Comparison of ENCODE assay signal across 1 cellular context in genomic region chr2:38601463-38602135, GRCh38.
TF ChIP-seq lines count a peak whose summit lies in the region.

No MANE protein-coding gene starts in this region.

TF ChIP-seq in HCT116, 20 proteins besides CTCF, POLR2A, EP300 and RAD21 (continued from another document):
- TF ChIP-seq REST (IDR thresholded peaks at IDR 0.05; ENCODE audit: low read depth) (no peak), ZFX (IDR thresholded peaks at IDR 0.05) (no peak), SRF (IDR thresholded peaks at IDR 0.05; ENCODE audit: low read depth) (no peak), ZBTB33 (IDR thresholded peaks at IDR 0.05; ENCODE audit: extremely low read depth, insufficient replicate concordance, low read length) (no peak), ATF3 (IDR thresholded peaks at IDR 0.05) (no peak), ELF1 (IDR thresholded peaks at IDR 0.05; ENCODE audit: borderline replicate concordance, low read depth) (no peak), CBX3 (IDR thresholded peaks at IDR 0.05; ENCODE audit: low read depth) (no peak), POLR2AphosphoS5 (IDR thresholded peaks at IDR 0.05; ENCODE audit: low read depth, low read length) (no peak), FOSL1 (IDR thresholded peaks at IDR 0.05; ENCODE audit: low read depth) (no peak), SP1 (IDR thresholded peaks at IDR 0.05; ENCODE audit: low read depth) (no peak), YY1 (IDR thresholded peaks at IDR 0.05; ENCODE audit: extremely low read depth, insufficient replicate concordance, low read depth, low read length) (no peak)
